Comparison of ENCODE assay signal across 1 cellular context in the genomic region with DNA sequence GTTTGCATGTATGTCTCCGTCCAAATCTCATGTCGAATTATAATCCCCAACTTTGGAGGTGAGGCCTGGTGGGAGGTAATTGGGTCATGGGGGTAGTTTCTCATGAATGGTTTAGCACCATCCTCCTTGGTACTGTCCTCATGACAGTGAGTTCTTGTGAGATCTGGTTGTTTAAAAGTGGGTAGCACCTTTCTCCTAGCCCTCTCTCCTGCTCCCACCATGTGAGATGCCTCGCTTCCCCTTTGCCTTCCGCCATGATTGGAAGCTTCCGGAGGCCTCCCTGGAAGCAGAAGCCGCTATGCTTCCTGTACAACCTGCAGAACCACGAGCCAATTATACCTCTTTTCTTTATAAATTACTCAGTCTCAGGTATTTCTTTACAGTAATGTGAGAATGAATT.
TF ChIP-seq lines count a peak whose summit lies in the region.

No MANE protein-coding gene starts in this region.

TF ChIP-seq in GM12878, 131 proteins besides CTCF, POLR2A, EP300 and RAD21 (continued from another document):
- TF ChIP-seq NR2C2 (IDR thresholded peaks at IDR 0.05; ENCODE audit: borderline replicate concordance, control insufficient read depth, insufficient read length, low read depth) (no peak), MYC (IDR thresholded peaks at IDR 0.05; ENCODE audit: insufficient read depth, insufficient read length, insufficient replicate concordance, low read length, severe bottlenecking) (no peak), SP1 (IDR thresholded peaks at IDR 0.05; ENCODE audit: low read depth, low read length) (no peak), RAD51 (IDR thresholded peaks at IDR 0.05) (no peak), KLF5 (IDR thresholded peaks at IDR 0.05; ENCODE audit: partially characterized antibody) (no peak)
